ENCODE assay signal across 14 cellular contexts in the genomic region with DNA sequence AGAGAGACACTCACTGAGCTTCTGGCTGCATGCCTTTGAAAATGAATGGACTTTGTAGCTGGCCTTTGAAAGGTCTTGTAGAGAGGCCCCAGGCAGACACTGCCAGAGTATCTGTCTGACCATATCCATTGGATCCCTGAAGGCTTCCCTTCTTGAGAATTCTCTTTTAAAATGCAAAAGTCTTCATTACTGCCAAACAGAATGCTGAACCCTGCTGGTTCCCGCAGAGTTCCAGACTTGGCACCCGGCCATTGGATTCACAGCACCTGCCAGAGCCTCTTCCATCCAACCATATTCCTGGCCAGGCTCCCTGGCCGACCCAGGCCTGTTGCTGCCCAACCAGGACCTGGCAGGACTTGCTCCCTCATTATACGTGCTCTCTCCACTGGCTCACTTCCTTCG.
A peak's percentile ranks its signal among the peaks of the same experiment; 100 is the strongest.
DNase-seq lines count a peak whose midpoint lies in the region; ATAC-seq and TF ChIP-seq lines count a peak whose summit lies in the region.
"Had no signal": no experiment of that assay in that cellular context is flagged by ENCODE, and none has a peak within 500 bp of the region (broad histone marks: within the 10 kb centered on the region; RNA-seq: fewer than 3 reads in every experiment).

No MANE protein-coding gene starts in this region.

- DNase-seq in NCI-H446 (lab: John Stamatoyannopoulos, UW) (peak; percentile 89 to 98), globus pallidus (ENCODE audit: low spot score) (peak; percentile 70), putamen (ENCODE audit: low spot score) (peak; percentile 44), mesenteric fat pad (ENCODE audit: low spot score) (no peak)
- no peak for DNase-seq in activated CD8-positive, alpha-beta memory T cell treated with anti-CD3 and anti-CD28 coated beads for 24 hours
- DNase-seq: activated CD4-positive, alpha-beta T cell treated with anti-CD3 and anti-CD28 coated beads, Interleukin-2, amount 10 ng/mL, durations not matched to agents 7 days and 5 days; activated T-cell treated with anti-CD3 and anti-CD28 coated beads, Interleukin-2, amount 50 U/mL, for 1 hour; colonic mucosa; glutamatergic neuron; NCI-H82; stimulated activated CD4-positive, alpha-beta T cell treated with anti-CD3 and anti-CD28 coated beads, Interleukin-1b, Interleukin-23, amount 100 ng/mL, for 48 hours; trophoblast cell had no signal

- no peak for TF ChIP-seq EP300 in Ishikawa (IDR thresholded peaks at IDR 0.05; ENCODE audit: borderline replicate concordance)

- no peak for ATAC-seq in GM19023 (IDR thresholded peaks at IDR 0.05; ENCODE audit: unreplicated experiment)

- TF ChIP-seq RAD21 in Ishikawa (IDR thresholded peaks at IDR 0.05; ENCODE audit: low read depth) = peak; percentile 0; the same call in 1 of the 2 replicates

TF ChIP-seq in Ishikawa, 13 proteins besides CTCF, POLR2A, EP300 and RAD21:
- TF ChIP-seq, protein P1, sequence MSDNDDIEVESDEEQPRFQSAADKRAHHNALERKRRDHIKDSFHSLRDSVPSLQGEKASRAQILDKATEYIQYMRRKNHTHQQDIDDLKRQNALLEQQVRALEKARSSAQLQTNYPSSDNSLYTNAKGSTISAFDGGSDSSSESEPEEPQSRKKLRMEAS (IDR thresholded peaks at IDR 0.05) = 0 out of 2 replicates have a peak, but pooled peaks have one; percentile 21
- no peak; the same call in 1 of the 2 replicates for TF ChIP-seq YY1 (IDR thresholded peaks at IDR 0.05; ENCODE audit: low read depth)
- TF ChIP-seq TCF12 (IDR thresholded peaks at IDR 0.05; ENCODE audit: low read depth) = peak; percentile 62; the same call in 1 of the 2 replicates
- TF ChIP-seq NFIC (IDR thresholded peaks at IDR 0.05) = peak; percentile 93

Comparison
In these comparisons a context has a peak if more than half of its experiments do, and no peak if none do; other contexts are left out.
1. DNase-seq: peak in NCI-H446 (2 of 2), globus pallidus (single experiment) and putamen (single experiment); none in mesenteric fat pad (single experiment) and activated CD8-positive, alpha-beta memory T cell treated with anti-CD3 and anti-CD28 coated beads for 24 hours (single experiment).